ENCODE assay signal across 28 cellular contexts in genomic region chr13:51477653-51478324, GRCh38.
"Had no signal": no experiment of that assay in that cellular context is flagged by ENCODE, and none has a peak within 500 bp of the region (broad histone marks: within the 10 kb centered on the region; RNA-seq: fewer than 3 reads in every experiment).

No MANE protein-coding gene starts in this region.

- ATAC-seq: left ventricle myocardium superior; mucosa of descending colon; psoas muscle; right cardiac atrium; stimulated activated memory B cell treated with anti-CD40 and anti-IgM and Interleukin-4, amounts not matched to agents 10 μg/mL and 1 μg/mL and 100 μg/mL, for 72 hours; stimulated activated naive CD8-positive, alpha-beta T cell treated with anti-CD3 and anti-CD28 coated beads, Interleukin-15, Interleukin-2, amounts not matched to agents 100 U/mL and 50 U/mL, for 24 hours had no signal

- H3K9me3 Mint-ChIP-seq: dendritic cell treated with granulocyte-macrophage colony-stimulating factor and Interleukin-4, amounts not matched to agents 40 ng/mL and 50 ng/mL, for 4 days; immature natural killer cell; memory B cell; nephron; neural progenitor cell; stimulated activated memory B cell treated with anti-CD40 and anti-IgM and Interleukin-4, amounts not matched to agents 10 μg/mL and 1 μg/mL and 100 μg/mL, for 72 hours; type B pancreatic cell had no signal

- H3K27me3 ChIP-seq: colonic mucosa, neural progenitor cell, spleen, testis, tibial artery had no signal

- H3K27me3 Mint-ChIP-seq: dendritic cell treated with granulocyte-macrophage colony-stimulating factor and Interleukin-4, amounts not matched to agents 40 ng/mL and 50 ng/mL, for 4 days; memory B cell; naive B cell; stimulated activated memory B cell treated with anti-CD40 and anti-IgM and Interleukin-4, amounts not matched to agents 10 μg/mL and 1 μg/mL and 100 μg/mL, for 72 hours; type B pancreatic cell had no signal

- H3K4me1 Mint-ChIP-seq: memory B cell; naive B cell; nephron; neural progenitor cell; stimulated activated memory B cell treated with anti-CD40 and anti-IgM and Interleukin-4, amounts not matched to agents 10 μg/mL and 1 μg/mL and 100 μg/mL, for 72 hours had no signal

- FAIRE-seq: endometrium, frontal cortex had no signal

- H3K4me3 Mint-ChIP-seq: dendritic cell treated with granulocyte-macrophage colony-stimulating factor and Interleukin-4, amounts not matched to agents 40 ng/mL and 50 ng/mL, for 4 days; immature natural killer cell; memory B cell; naive B cell; nephron; neural progenitor cell; stimulated activated memory B cell treated with anti-CD40 and anti-IgM and Interleukin-4, amounts not matched to agents 10 μg/mL and 1 μg/mL and 100 μg/mL, for 72 hours; type B pancreatic cell had no signal

- H3K36me3 Mint-ChIP-seq: memory B cell; naive B cell; neural progenitor cell; stimulated activated memory B cell treated with anti-CD40 and anti-IgM and Interleukin-4, amounts not matched to agents 10 μg/mL and 1 μg/mL and 100 μg/mL, for 72 hours; type B pancreatic cell had no signal

- H3K27ac ChIP-seq: colonic mucosa, neural progenitor cell, psoas muscle, skin epidermis, spleen, testis, tibial artery had no signal

- H3K36me3 ChIP-seq: colonic mucosa, neural progenitor cell, spleen, tibial artery had no signal

- H3K4me3 ChIP-seq: colonic mucosa, lung, mucosa of descending colon, neural progenitor cell, psoas muscle, skin epidermis, spleen, testis, tibial artery had no signal

- DNase-seq: colonic mucosa; effector CD8-positive, alpha-beta T cell; erythroblast; immature natural killer cell; islet precursor cell; kidney glomerular epithelial cell; left colon; left ventricle myocardium superior; mucosa of descending colon; naive B cell; posterior cingulate gyrus; psoas muscle; right cardiac atrium; spleen; stimulated activated CD4-positive, alpha-beta T cell treated with anti-CD3 and anti-CD28 coated beads, Interleukin-4, amount 100 ng/mL, for 4 hours; stimulated activated naive CD8-positive, alpha-beta T cell treated with anti-CD3 and anti-CD28 coated beads, Interleukin-15, Interleukin-2, amounts not matched to agents 100 U/mL and 50 U/mL, for 24 hours; tibial artery had no signal

- H3K27ac Mint-ChIP-seq: dendritic cell treated with granulocyte-macrophage colony-stimulating factor and Interleukin-4, amounts not matched to agents 40 ng/mL and 50 ng/mL, for 4 days; immature natural killer cell; memory B cell; nephron; stimulated activated memory B cell treated with anti-CD40 and anti-IgM and Interleukin-4, amounts not matched to agents 10 μg/mL and 1 μg/mL and 100 μg/mL, for 72 hours; type B pancreatic cell had no signal

- H3K9me3 ChIP-seq: colonic mucosa, mucosa of descending colon, psoas muscle, testis, tibial artery had no signal

- H3K4me1 ChIP-seq: colonic mucosa, neural progenitor cell, psoas muscle, spleen, tibial artery had no signal
